ENCODE assay signal across 33 cellular contexts in the genomic region with DNA sequence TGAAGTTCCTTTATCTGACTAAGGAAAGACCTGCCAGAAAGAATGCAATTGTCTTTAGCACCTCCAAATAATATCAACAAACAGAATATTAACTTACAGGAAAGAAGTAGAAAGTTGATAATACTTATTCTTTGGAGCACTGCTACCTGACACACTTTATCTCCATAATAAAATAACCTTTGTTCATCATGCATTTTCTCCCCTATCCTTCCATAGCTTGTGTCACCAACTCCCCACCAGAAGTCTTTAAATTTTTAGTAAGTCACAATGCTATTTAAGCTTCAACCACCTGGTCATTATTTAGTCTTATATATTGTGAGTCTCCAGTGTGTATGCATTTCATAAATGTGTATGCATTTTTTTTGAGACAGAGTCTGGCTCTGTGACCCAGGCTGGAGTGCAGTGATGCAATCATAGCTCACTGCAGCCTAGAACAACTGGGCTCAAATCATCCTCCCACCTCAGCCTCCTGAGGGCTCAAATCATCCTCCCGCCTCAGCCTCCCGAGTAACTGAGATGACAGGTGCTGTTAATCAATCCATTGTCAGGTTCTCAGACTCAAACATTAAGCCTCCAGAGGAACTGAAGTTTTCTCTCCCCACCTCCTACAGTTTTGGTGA. TPM values are rescaled to one million over a fixed set of nuclear protein-coding genes. Genes with fewer than 3 reads are reported as not detected.
"Had no signal": no experiment of that assay in that cellular context is flagged by ENCODE, and none has a peak within 500 bp of the region (broad histone marks: within the 10 kb centered on the region; RNA-seq: fewer than 3 reads in every experiment).

No MANE protein-coding gene starts in this region.

- H3K27me3 ChIP-seq: pancreas, sigmoid colon, suprapubic skin, tibial artery, upper lobe of right lung had no signal

- DNase-seq: hypothalamus; immature natural killer cell; left ventricle myocardium inferior; midbrain; mucosa of descending colon; naive thymus-derived CD4-positive, alpha-beta T cell; pancreas; posterior cingulate gyrus; retina; right cardiac atrium; sigmoid colon; small intestine; spleen; stimulated activated CD4-positive, alpha-beta T cell treated with anti-CD3 and anti-CD28 coated beads, Interleukin-4, amount 100 ng/mL, for 24 hours; stimulated activated naive CD4-positive, alpha-beta T cell; tibial artery; trophoblast cell; upper lobe of right lung had no signal

- H3K9me3 ChIP-seq: left ventricle myocardium inferior, mucosa of descending colon, pancreas, prostate gland, sigmoid colon, spleen, suprapubic skin, thoracic aorta, tibial artery, upper lobe of right lung had no signal

- H3K4me3 ChIP-seq: left ventricle myocardium inferior, mucosa of descending colon, pancreas, prostate gland, sigmoid colon, spleen, suprapubic skin, thoracic aorta, tibial artery, upper lobe of right lung had no signal

- H3K36me3 ChIP-seq: left ventricle myocardium inferior, pancreas, prostate gland, sigmoid colon, spleen, suprapubic skin, thoracic aorta, tibial artery, upper lobe of right lung had no signal

- FAIRE-seq: islet of Langerhans, pancreas, small intestine, urothelium cell line had no signal

- H3K27ac ChIP-seq: left ventricle myocardium inferior, pancreas, prostate gland, sigmoid colon, spleen, suprapubic skin, thoracic aorta, tibial artery, upper lobe of right lung had no signal

- H3K4me1 ChIP-seq: left ventricle myocardium inferior, prostate gland, sigmoid colon, spleen, suprapubic skin, tibial artery, upper lobe of right lung had no signal

- ATAC-seq: mucosa of descending colon; naive thymus-derived CD4-positive, alpha-beta T cell; natural killer cell treated with Interleukin-12 subunit alpha and Interleukin-12 subunit beta and Interleukin-15 and Interleukin-18, amount 100 ng/mL, for 72 hours; pancreas; right cardiac atrium; stimulated activated effector memory CD8-positive, alpha-beta T cell treated with anti-CD3 and anti-CD28 coated beads, Interleukin-12 subunit alpha, Interleukin-12 subunit beta, amount 100 ng/mL, for 72 hours; upper lobe of right lung had no signal

RNA-seq across cellular contexts. Expression of a gene that starts 7.3 kb away (rescaled TPM):
- total RNA-seq: kidney epithelial cell; left ventricle myocardium inferior; lower leg skin; lung microvascular endothelial cell; mucosa of descending colon; myocyte; natural killer cell treated with Interleukin-12 subunit alpha and Interleukin-12 subunit beta and Interleukin-15 and Interleukin-18, amount 100 ng/mL, for 72 hours; omental fat pad; right cardiac atrium; subcutaneous adipose tissue; suprapubic skin; upper lobe of right lung had no signal
- polyA plus RNA-seq: immature natural killer cell; naive thymus-derived CD4-positive, alpha-beta T cell; sigmoid colon; small intestine; spleen had no signal

RNA-seq across cellular contexts. Expression of a gene that starts 36.5 kb away (rescaled TPM):
- total RNA-seq: kidney epithelial cell; left ventricle myocardium inferior; lung microvascular endothelial cell; naive thymus-derived CD4-positive, alpha-beta T cell; natural killer cell treated with Interleukin-12 subunit alpha and Interleukin-12 subunit beta and Interleukin-15 and Interleukin-18, amount 100 ng/mL, for 72 hours; prostate gland; right cardiac atrium; sigmoid colon; spleen; thoracic aorta; upper lobe of right lung had no signal
- polyA plus RNA-seq: immature natural killer cell; naive thymus-derived CD4-positive, alpha-beta T cell; neural cell; spleen had no signal

RNA-seq across cellular contexts. Expression of a gene that starts 56.3 kb away (rescaled TPM):
- total RNA-seq: kidney epithelial cell, left ventricle myocardium inferior, lung microvascular endothelial cell, mesenteric fat pad, myocyte, pancreas, prostate gland, sigmoid colon, upper lobe of right lung had no signal
- polyA plus RNA-seq: immature natural killer cell; naive thymus-derived CD4-positive, alpha-beta T cell; neural cell; pancreas; spleen had no signal
